Comparison of ENCODE assay signal across 22 cellular contexts in genomic region chr4:1598641-1599481, GRCh38.
"Had no signal": no experiment of that assay in that cellular context is flagged by ENCODE, and none has a peak within 500 bp of the region (broad histone marks: within the 10 kb centered on the region; RNA-seq: fewer than 3 reads in every experiment).

No MANE protein-coding gene starts in this region.

- H3K27ac ChIP-seq: brain microvascular endothelial cell, gastroesophageal sphincter, thoracic aorta, upper lobe of left lung had no signal

- H3K36me3 ChIP-seq: brain microvascular endothelial cell, gastroesophageal sphincter, thoracic aorta, upper lobe of left lung had no signal

- H3K36me3 Mint-ChIP-seq: activated CD8-positive, alpha-beta memory T cell treated with anti-CD3 and anti-CD28 coated beads, Interleukin-2, amount 10 ng/mL, durations not matched to agents 7 days and 5 days; mesothelial cell of epicardium; stimulated activated memory B cell treated with anti-CD40 and anti-IgM and Interleukin-4, amounts not matched to agents 10 μg/mL and 1 μg/mL and 100 μg/mL, for 72 hours had no signal

- H3K4me1 ChIP-seq: gastroesophageal sphincter, upper lobe of left lung had no signal

- H3K9me3 ChIP-seq: gastroesophageal sphincter, thoracic aorta, upper lobe of left lung had no signal

- ATAC-seq: activated CD8-positive, alpha-beta memory T cell treated with anti-CD3 and anti-CD28 coated beads, Interleukin-2, amount 10 ng/mL, durations not matched to agents 7 days and 5 days; esophagus mucosa; gastroesophageal sphincter; stimulated activated memory B cell treated with anti-CD40 and anti-IgM and Interleukin-4, amounts not matched to agents 10 μg/mL and 1 μg/mL and 100 μg/mL, for 72 hours had no signal

- H3K4me1 Mint-ChIP-seq: activated B cell treated with CpG ODN at 0.5 μM for 24 hours; activated CD4-positive, alpha-beta memory T cell treated with anti-CD3 and anti-CD28 coated beads, Interleukin-2, amount 10 ng/mL, durations not matched to agents 7 days and 5 days; mesothelial cell of epicardium had no signal

- H3K4me3 ChIP-seq: gastroesophageal sphincter, thoracic aorta, upper lobe of left lung had no signal

- H3K27me3 ChIP-seq: upper lobe of left lung had no signal

- FAIRE-seq: small intestine had no signal

- H3K4me3 Mint-ChIP-seq: activated B cell treated with CpG ODN at 0.5 μM for 24 hours; activated CD4-positive, alpha-beta memory T cell treated with anti-CD3 and anti-CD28 coated beads, Interleukin-2, amount 10 ng/mL, durations not matched to agents 7 days and 5 days; activated CD8-positive, alpha-beta memory T cell treated with anti-CD3 and anti-CD28 coated beads, Interleukin-2, amount 10 ng/mL, durations not matched to agents 7 days and 5 days; activated naive CD4-positive, alpha-beta T cell treated with anti-CD3 and anti-CD28 coated beads for 36 hours; activated T-cell treated with anti-CD3 and anti-CD28 coated beads, Interleukin-2, amount 50 U/mL, for 24 hours; central memory CD8-positive, alpha-beta T cell; mesothelial cell of epicardium; nephron progenitor cell; stimulated activated memory B cell treated with anti-CD40 and anti-IgM and Interleukin-4, amounts not matched to agents 10 μg/mL and 1 μg/mL and 100 μg/mL, for 72 hours; T-helper 2 cell treated with Interferon-gamma antibody and Interleukin-4, amounts not matched to agents 5 μg/mL and 100 μg/mL, for 36 hours had no signal

- DNase-seq: activated B cell treated with CpG ODN at 0.5 μM for 24 hours; activated CD4-positive, alpha-beta memory T cell treated with anti-CD3 and anti-CD28 coated beads, Interleukin-2, amount 10 ng/mL, durations not matched to agents 7 days and 5 days; activated CD4-positive, alpha-beta T cell treated with anti-CD3 and anti-CD28 coated beads for 4 hours; activated CD8-positive, alpha-beta memory T cell treated with anti-CD3 and anti-CD28 coated beads, Interleukin-2, amount 10 ng/mL, durations not matched to agents 7 days and 5 days; activated naive CD4-positive, alpha-beta T cell treated with anti-CD3 and anti-CD28 coated beads for 36 hours; activated T-cell treated with anti-CD3 and anti-CD28 coated beads, Interleukin-2, amount 50 U/mL, for 24 hours; brain microvascular endothelial cell; cortex of kidney; nephron progenitor cell; occipital lobe; small intestine; stimulated activated CD4-positive, alpha-beta T cell treated with anti-CD3 and anti-CD28 coated beads, Interleukin-4, amount 100 ng/mL, for 4 hours had no signal

- H3K27ac Mint-ChIP-seq: activated B cell treated with CpG ODN at 0.5 μM for 24 hours; activated CD4-positive, alpha-beta memory T cell treated with anti-CD3 and anti-CD28 coated beads, Interleukin-2, amount 10 ng/mL, durations not matched to agents 7 days and 5 days; activated CD8-positive, alpha-beta memory T cell treated with anti-CD3 and anti-CD28 coated beads, Interleukin-2, amount 10 ng/mL, durations not matched to agents 7 days and 5 days; activated naive CD4-positive, alpha-beta T cell treated with anti-CD3 and anti-CD28 coated beads for 36 hours; activated T-cell treated with anti-CD3 and anti-CD28 coated beads, Interleukin-2, amount 50 U/mL, for 24 hours; activated T-helper 2 cell treated with anti-CD3 and anti-CD28 coated beads, Interferon-gamma antibody, Interleukin-2, Interleukin-4, amounts not matched to agents 10 μg/mL and 5 μg/mL and 100 μg/mL, durations not matched to agents 14 hours and 24 hours and 36 hours; mesothelial cell of epicardium; nephron progenitor cell; progenitor cell of endocrine pancreas; stimulated activated memory B cell treated with anti-CD40 and anti-IgM and Interleukin-4, amounts not matched to agents 10 μg/mL and 1 μg/mL and 100 μg/mL, for 72 hours; T-helper 2 cell treated with Interferon-gamma antibody and Interleukin-4, amounts not matched to agents 5 μg/mL and 100 μg/mL, for 36 hours had no signal

- H3K9me3 Mint-ChIP-seq: activated CD4-positive, alpha-beta memory T cell treated with anti-CD3 and anti-CD28 coated beads, Interleukin-2, amount 10 ng/mL, durations not matched to agents 7 days and 5 days; activated naive CD4-positive, alpha-beta T cell treated with anti-CD3 and anti-CD28 coated beads for 36 hours; activated T-cell treated with anti-CD3 and anti-CD28 coated beads, Interleukin-2, amount 50 U/mL, for 24 hours; central memory CD8-positive, alpha-beta T cell; mesothelial cell of epicardium; nephron progenitor cell; T-helper 2 cell treated with Interferon-gamma antibody and Interleukin-4, amounts not matched to agents 5 μg/mL and 100 μg/mL, for 36 hours had no signal

- H3K27me3 Mint-ChIP-seq: activated CD4-positive, alpha-beta memory T cell treated with anti-CD3 and anti-CD28 coated beads, Interleukin-2, amount 10 ng/mL, durations not matched to agents 7 days and 5 days; activated CD8-positive, alpha-beta memory T cell treated with anti-CD3 and anti-CD28 coated beads, Interleukin-2, amount 10 ng/mL, durations not matched to agents 7 days and 5 days; activated T-cell treated with anti-CD3 and anti-CD28 coated beads, Interleukin-2, amount 50 U/mL, for 24 hours had no signal
